ENCODE assay signal across 2 cellular contexts in the genomic region with DNA sequence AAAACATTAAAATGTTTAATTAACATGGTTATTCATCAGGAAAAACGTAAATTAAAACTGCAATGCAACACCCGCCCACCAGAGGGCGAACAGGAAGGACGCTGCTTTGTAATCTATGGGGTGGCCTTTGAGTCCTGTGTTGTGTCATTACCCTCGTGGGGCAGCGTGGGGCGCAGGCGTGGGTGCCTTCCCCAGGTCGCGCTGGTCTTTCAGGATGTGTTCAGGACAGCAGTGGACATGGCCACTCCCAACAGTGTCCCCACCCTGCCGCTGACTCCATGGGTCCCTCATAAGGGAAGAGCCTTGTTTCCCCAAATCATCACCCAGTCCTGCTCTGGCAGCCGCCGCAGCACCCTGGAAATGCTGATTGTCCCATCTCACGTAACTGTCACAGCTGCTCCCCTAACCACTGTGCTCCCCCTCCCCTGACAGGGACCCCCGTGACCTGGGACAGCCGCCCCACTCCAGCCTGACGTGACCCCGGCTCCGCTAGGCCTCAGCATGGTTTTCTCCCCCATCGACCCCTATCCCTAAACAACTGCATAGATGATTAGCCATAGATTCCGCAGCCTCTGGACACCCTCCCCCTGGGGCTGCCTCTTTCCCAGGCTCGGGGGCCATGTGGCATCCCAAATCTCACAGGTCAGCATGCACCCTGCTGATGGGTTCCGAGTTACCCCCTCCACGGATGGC.
A peak's percentile ranks its signal among the peaks of the same experiment; 100 is the strongest.
TF ChIP-seq lines count a peak whose summit lies in the region.

No MANE protein-coding gene starts in this region.

TF ChIP-seq in HEK293T, 16 proteins besides CTCF, POLR2A, EP300 and RAD21:
- TF ChIP-seq LEF1 (IDR thresholded peaks at IDR 0.05; ENCODE audit: borderline replicate concordance) (no peak), FOXA1 (IDR thresholded peaks at IDR 0.05) (no peak), ZNF384 (IDR thresholded peaks at IDR 0.05) (no peak), FOXK2 (IDR thresholded peaks at IDR 0.05) (no peak), TARDBP (IDR thresholded peaks at IDR 0.05) (no peak), NFRKB (IDR thresholded peaks at IDR 0.05) (no peak), SUZ12 (IDR thresholded peaks at IDR 0.05) (no peak), ELF4 (IDR thresholded peaks at IDR 0.05) (no peak), ARNT (IDR thresholded peaks at IDR 0.05) (no peak), BHLHE40 (IDR thresholded peaks at IDR 0.05; ENCODE audit: borderline replicate concordance) (no peak), SP1 (IDR thresholded peaks at IDR 0.05) (no peak), CTBP1 (IDR thresholded peaks at IDR 0.05; ENCODE audit: borderline replicate concordance) (no peak), HDGF (IDR thresholded peaks at IDR 0.05; ENCODE audit: borderline replicate concordance) (no peak), L3MBTL2 (conservative IDR thresholded peaks at IDR 0.05) (no peak)
- TF ChIP-seq, protein P1, sequence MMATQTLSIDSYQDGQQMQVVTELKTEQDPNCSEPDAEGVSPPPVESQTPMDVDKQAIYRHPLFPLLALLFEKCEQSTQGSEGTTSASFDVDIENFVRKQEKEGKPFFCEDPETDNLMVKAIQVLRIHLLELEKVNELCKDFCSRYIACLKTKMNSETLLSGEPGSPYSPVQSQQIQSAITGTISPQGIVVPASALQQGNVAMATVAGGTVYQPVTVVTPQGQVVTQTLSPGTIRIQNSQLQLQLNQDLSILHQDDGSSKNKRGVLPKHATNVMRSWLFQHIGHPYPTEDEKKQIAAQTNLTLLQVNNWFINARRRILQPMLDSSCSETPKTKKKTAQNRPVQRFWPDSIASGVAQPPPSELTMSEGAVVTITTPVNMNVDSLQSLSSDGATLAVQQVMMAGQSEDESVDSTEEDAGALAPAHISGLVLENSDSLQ (IDR thresholded peaks at IDR 0.05), result no peak

TF ChIP-seq in GM12878, 131 proteins besides CTCF, POLR2A, EP300 and RAD21:
- TF ChIP-seq FOXK2 (IDR thresholded peaks at IDR 0.05) (no peak), SMC3 (IDR thresholded peaks at IDR 0.05; ENCODE audit: borderline replicate concordance, low read length) (peak; percentile 15; the same call in 1 of the 2 replicates), NBN (IDR thresholded peaks at IDR 0.05) (no peak)
- TF ChIP-seq, protein P2, sequence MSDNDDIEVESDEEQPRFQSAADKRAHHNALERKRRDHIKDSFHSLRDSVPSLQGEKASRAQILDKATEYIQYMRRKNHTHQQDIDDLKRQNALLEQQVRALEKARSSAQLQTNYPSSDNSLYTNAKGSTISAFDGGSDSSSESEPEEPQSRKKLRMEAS (IDR thresholded peaks at IDR 0.05; ENCODE audit: low read depth, low read length), result no peak
